Comparison of ENCODE assay signal across 1 cellular context in the genomic region with DNA sequence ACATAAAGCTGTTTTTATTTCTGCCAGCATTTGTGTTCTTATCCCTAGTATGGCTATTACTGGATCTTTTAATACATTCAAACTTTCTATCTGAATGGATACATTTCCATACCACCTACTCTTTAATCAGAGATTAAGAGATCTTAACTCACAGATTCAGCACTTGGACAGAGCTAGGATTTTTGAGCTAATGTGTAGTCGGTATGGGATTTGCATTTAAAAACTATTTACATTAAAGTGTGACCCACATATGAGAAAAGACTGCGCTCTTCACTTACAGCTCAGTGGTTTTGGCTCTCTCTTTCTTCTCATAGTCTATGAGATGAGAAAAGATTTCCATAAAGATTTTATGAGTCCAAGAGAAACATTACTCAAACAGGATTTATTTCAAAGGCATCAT.
TF ChIP-seq lines count a peak whose summit lies in the region.

No MANE protein-coding gene starts in this region.

TF ChIP-seq in A549, 52 proteins besides CTCF, POLR2A, EP300 and RAD21 (continued from another document):
- TF ChIP-seq, protein P1, sequence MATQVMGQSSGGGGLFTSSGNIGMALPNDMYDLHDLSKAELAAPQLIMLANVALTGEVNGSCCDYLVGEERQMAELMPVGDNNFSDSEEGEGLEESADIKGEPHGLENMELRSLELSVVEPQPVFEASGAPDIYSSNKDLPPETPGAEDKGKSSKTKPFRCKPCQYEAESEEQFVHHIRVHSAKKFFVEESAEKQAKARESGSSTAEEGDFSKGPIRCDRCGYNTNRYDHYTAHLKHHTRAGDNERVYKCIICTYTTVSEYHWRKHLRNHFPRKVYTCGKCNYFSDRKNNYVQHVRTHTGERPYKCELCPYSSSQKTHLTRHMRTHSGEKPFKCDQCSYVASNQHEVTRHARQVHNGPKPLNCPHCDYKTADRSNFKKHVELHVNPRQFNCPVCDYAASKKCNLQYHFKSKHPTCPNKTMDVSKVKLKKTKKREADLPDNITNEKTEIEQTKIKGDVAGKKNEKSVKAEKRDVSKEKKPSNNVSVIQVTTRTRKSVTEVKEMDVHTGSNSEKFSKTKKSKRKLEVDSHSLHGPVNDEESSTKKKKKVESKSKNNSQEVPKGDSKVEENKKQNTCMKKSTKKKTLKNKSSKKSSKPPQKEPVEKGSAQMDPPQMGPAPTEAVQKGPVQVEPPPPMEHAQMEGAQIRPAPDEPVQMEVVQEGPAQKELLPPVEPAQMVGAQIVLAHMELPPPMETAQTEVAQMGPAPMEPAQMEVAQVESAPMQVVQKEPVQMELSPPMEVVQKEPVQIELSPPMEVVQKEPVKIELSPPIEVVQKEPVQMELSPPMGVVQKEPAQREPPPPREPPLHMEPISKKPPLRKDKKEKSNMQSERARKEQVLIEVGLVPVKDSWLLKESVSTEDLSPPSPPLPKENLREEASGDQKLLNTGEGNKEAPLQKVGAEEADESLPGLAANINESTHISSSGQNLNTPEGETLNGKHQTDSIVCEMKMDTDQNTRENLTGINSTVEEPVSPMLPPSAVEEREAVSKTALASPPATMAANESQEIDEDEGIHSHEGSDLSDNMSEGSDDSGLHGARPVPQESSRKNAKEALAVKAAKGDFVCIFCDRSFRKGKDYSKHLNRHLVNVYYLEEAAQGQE (IDR thresholded peaks at IDR 0.05), result peak; percentile 65; the same call in 1 of the 2 replicates
